Comparison of ENCODE assay signal across 1 cellular context in the genomic region with DNA sequence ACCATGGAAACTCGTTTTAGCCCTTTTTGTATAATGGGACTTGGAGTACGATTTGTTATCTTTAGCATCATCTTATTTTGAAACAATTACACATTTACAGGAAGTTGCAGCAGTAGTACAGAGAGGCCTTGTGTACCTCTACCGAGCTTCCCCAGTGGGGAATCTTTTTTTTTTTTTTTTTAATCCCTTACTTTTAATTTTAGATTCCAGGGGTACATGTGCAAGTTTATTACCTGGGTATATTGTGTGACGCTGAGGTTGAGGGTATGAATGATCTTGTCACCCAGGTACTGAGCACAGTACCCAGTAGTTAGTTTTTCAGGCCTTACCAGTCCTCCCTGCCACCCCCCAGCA.
TF ChIP-seq lines count a peak whose summit lies in the region.

No MANE protein-coding gene starts in this region.

TF ChIP-seq in IMR-90, 13 proteins besides CTCF, POLR2A, EP300 and RAD21:
- no peak for TF ChIP-seq MAFK (IDR thresholded peaks at IDR 0.05; ENCODE audit: low read depth, low read length)
- no peak for TF ChIP-seq RCOR1 (IDR thresholded peaks at IDR 0.05; ENCODE audit: insufficient replicate concordance, low read length)
- no peak for TF ChIP-seq MXI1 (IDR thresholded peaks at IDR 0.05; ENCODE audit: borderline replicate concordance, low read depth, low read length)
- TF ChIP-seq SMC3 (IDR thresholded peaks at IDR 0.05; ENCODE audit: low read depth, low read length), result no peak
- TF ChIP-seq CEBPB (IDR thresholded peaks at IDR 0.05; ENCODE audit: low read depth, low read length), result no peak
- no peak for TF ChIP-seq BHLHE40 (IDR thresholded peaks at IDR 0.05; ENCODE audit: low read depth, low read length)
- TF ChIP-seq FOS (IDR thresholded peaks at IDR 0.05; ENCODE audit: low read depth, low read length), result no peak
- TF ChIP-seq, protein P1, sequence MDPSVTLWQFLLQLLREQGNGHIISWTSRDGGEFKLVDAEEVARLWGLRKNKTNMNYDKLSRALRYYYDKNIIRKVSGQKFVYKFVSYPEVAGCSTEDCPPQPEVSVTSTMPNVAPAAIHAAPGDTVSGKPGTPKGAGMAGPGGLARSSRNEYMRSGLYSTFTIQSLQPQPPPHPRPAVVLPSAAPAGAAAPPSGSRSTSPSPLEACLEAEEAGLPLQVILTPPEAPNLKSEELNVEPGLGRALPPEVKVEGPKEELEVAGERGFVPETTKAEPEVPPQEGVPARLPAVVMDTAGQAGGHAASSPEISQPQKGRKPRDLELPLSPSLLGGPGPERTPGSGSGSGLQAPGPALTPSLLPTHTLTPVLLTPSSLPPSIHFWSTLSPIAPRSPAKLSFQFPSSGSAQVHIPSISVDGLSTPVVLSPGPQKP (IDR thresholded peaks at IDR 0.05; ENCODE audit: borderline replicate concordance, low read depth, low read length), result no peak
- no peak for TF ChIP-seq NFE2L2 (IDR thresholded peaks at IDR 0.05; ENCODE audit: low read depth, low read length)
- no peak for TF ChIP-seq RFX5 (IDR thresholded peaks at IDR 0.05; ENCODE audit: low read depth, low read length)
